26 cellular contexts compared by ENCODE assay signal in genomic region chr14:24924544-24924943, GRCh38.
"Had no signal": no experiment of that assay in that cellular context is flagged by ENCODE, and none has a peak within 500 bp of the region (broad histone marks: within the 10 kb centered on the region; RNA-seq: fewer than 3 reads in every experiment).

No MANE protein-coding gene starts in this region.

- H3K9me3 Mint-ChIP-seq: activated B cell treated with CpG ODN at 0.5 μM for 24 hours; activated T-cell treated with anti-CD3 and anti-CD28 coated beads, Interleukin-2, amount 50 U/mL, for 24 hours; activated T-helper 17 cell treated with anti-CD3 and anti-CD28 coated beads, Interleukin-2, amount 50 U/mL, for 72 hours; endodermal cell; memory B cell; natural killer cell treated with Interleukin-12 subunit alpha and Interleukin-12 subunit beta and Interleukin-15 and Interleukin-18, amount 100 ng/mL, for 72 hours had no signal

- H3K4me3 Mint-ChIP-seq: activated B cell treated with CpG ODN at 0.5 μM for 24 hours; activated CD4-positive, alpha-beta T cell treated with anti-CD3 and anti-CD28 coated beads for 36 hours; activated naive CD8-positive, alpha-beta T cell; activated T-cell treated with anti-CD3 and anti-CD28 coated beads, Interleukin-2, amount 50 U/mL, for 24 hours; activated T-helper 17 cell treated with anti-CD3 and anti-CD28 coated beads, Interleukin-2, amount 50 U/mL, for 72 hours; endodermal cell; memory B cell; natural killer cell treated with Interleukin-12 subunit alpha and Interleukin-12 subunit beta and Interleukin-15 and Interleukin-18, amount 100 ng/mL, for 72 hours had no signal

- H3K9me3 ChIP-seq: adrenal gland, ascending aorta, colonic mucosa, gastroesophageal sphincter, heart left ventricle, testis, uterus had no signal

- H3K4me3 ChIP-seq: adrenal gland, ascending aorta, colonic mucosa, gastroesophageal sphincter, heart left ventricle, testis, uterus had no signal

- H3K4me1 Mint-ChIP-seq: activated B cell treated with CpG ODN at 0.5 μM for 24 hours; activated CD4-positive, alpha-beta T cell treated with anti-CD3 and anti-CD28 coated beads for 36 hours; activated T-helper 17 cell treated with anti-CD3 and anti-CD28 coated beads, Interleukin-2, amount 50 U/mL, for 72 hours; memory B cell had no signal

- H3K27ac ChIP-seq: adrenal gland, ascending aorta, brain microvascular endothelial cell, colonic mucosa, gastroesophageal sphincter, heart left ventricle, testis, uterus had no signal

- ATAC-seq: activated CD4-positive, alpha-beta T cell treated with anti-CD3 and anti-CD28 coated beads for 36 hours; activated T-helper 17 cell treated with anti-CD3 and anti-CD28 coated beads, Interleukin-2, amount 50 U/mL, for 72 hours; gastroesophageal sphincter; left cardiac atrium; natural killer cell treated with Interleukin-12 subunit alpha and Interleukin-12 subunit beta and Interleukin-15 and Interleukin-18, amount 100 ng/mL, for 72 hours had no signal

- H3K36me3 Mint-ChIP-seq: activated naive CD8-positive, alpha-beta T cell; memory B cell; natural killer cell treated with Interleukin-12 subunit alpha and Interleukin-12 subunit beta and Interleukin-15 and Interleukin-18, amount 100 ng/mL, for 72 hours had no signal

- DNase-seq: activated B cell treated with CpG ODN at 0.5 μM for 24 hours; activated CD4-positive, alpha-beta T cell treated with anti-CD3 and anti-CD28 coated beads for 36 hours; activated CD4-positive, alpha-beta T cell treated with anti-CD3 and anti-CD28 coated beads, Interleukin-2, amount 50 U/mL, for 4 hours; activated CD8-positive, alpha-beta memory T cell treated with anti-CD3 and anti-CD28 coated beads for 24 hours; activated CD8-positive, alpha-beta memory T cell treated with anti-CD3 and anti-CD28 coated beads, Interleukin-2, amount 50 U/mL, for 4 hours; activated T-cell treated with anti-CD3 and anti-CD28 coated beads, Interleukin-2, amount 50 U/mL, for 24 hours; adrenal gland; brain microvascular endothelial cell; colonic mucosa; endodermal cell; heart left ventricle; islet precursor cell; left cardiac atrium; retina; stimulated activated CD4-positive, alpha-beta T cell treated with anti-CD3 and anti-CD28 coated beads, Interleukin-4, amount 100 ng/mL, for 1 hour; stimulated activated naive CD4-positive, alpha-beta T cell; testis; trophoblast cell; uterus had no signal

- H3K4me1 ChIP-seq: adrenal gland, ascending aorta, colonic mucosa, testis, uterus had no signal

- H3K36me3 ChIP-seq: adrenal gland, ascending aorta, brain microvascular endothelial cell, colonic mucosa, gastroesophageal sphincter, heart left ventricle, uterus had no signal

- H3K27me3 ChIP-seq: adrenal gland, ascending aorta, brain microvascular endothelial cell, colonic mucosa, gastroesophageal sphincter, heart left ventricle, testis, uterus had no signal

- H3K27me3 Mint-ChIP-seq: progenitor cell of endocrine pancreas had no signal

- H3K27ac Mint-ChIP-seq: activated B cell treated with CpG ODN at 0.5 μM for 24 hours; activated CD4-positive, alpha-beta T cell treated with anti-CD3 and anti-CD28 coated beads for 36 hours; activated naive CD8-positive, alpha-beta T cell; activated T-cell treated with anti-CD3 and anti-CD28 coated beads, Interleukin-2, amount 50 U/mL, for 24 hours; activated T-helper 17 cell treated with anti-CD3 and anti-CD28 coated beads, Interleukin-2, amount 50 U/mL, for 72 hours; endodermal cell; memory B cell; natural killer cell treated with Interleukin-12 subunit alpha and Interleukin-12 subunit beta and Interleukin-15 and Interleukin-18, amount 100 ng/mL, for 72 hours; progenitor cell of endocrine pancreas had no signal
